ENCODE assay signal across 22 cellular contexts in genomic region chr14:63006515-63006914, GRCh38. TPM values are rescaled to one million over a fixed set of nuclear protein-coding genes. Genes with fewer than 3 reads are reported as not detected.
"Had no signal": no experiment of that assay in that cellular context is flagged by ENCODE, and none has a peak within 500 bp of the region (broad histone marks: within the 10 kb centered on the region; RNA-seq: fewer than 3 reads in every experiment).

No MANE protein-coding gene starts in this region.

- ATAC-seq: activated CD8-positive, alpha-beta memory T cell treated with anti-CD3 and anti-CD28 coated beads, Interleukin-2, amount 10 ng/mL, durations not matched to agents 7 days and 5 days; left colon; right cardiac atrium had no signal

- H3K27me3 Mint-ChIP-seq: activated CD8-positive, alpha-beta memory T cell treated with anti-CD3 and anti-CD28 coated beads, Interleukin-2, amount 10 ng/mL, durations not matched to agents 7 days and 5 days had no signal

- H3K4me1 Mint-ChIP-seq: activated CD8-positive, alpha-beta memory T cell treated with anti-CD3 and anti-CD28 coated beads, Interleukin-2, amount 10 ng/mL, durations not matched to agents 7 days and 5 days had no signal

- H3K36me3 Mint-ChIP-seq: activated CD8-positive, alpha-beta memory T cell treated with anti-CD3 and anti-CD28 coated beads, Interleukin-2, amount 10 ng/mL, durations not matched to agents 7 days and 5 days; activated naive CD4-positive, alpha-beta T cell treated with anti-CD3 and anti-CD28 coated beads, Interleukin-2, amount 50 U/mL, for 72 hours had no signal

- H3K27ac ChIP-seq: prostate gland, skin epidermis, tibial artery, uterus had no signal

- H3K4me3 Mint-ChIP-seq: activated CD8-positive, alpha-beta memory T cell treated with anti-CD3 and anti-CD28 coated beads, Interleukin-2, amount 10 ng/mL, durations not matched to agents 7 days and 5 days had no signal

- H3K27ac Mint-ChIP-seq: activated CD8-positive, alpha-beta memory T cell treated with anti-CD3 and anti-CD28 coated beads, Interleukin-2, amount 10 ng/mL, durations not matched to agents 7 days and 5 days; activated naive CD4-positive, alpha-beta T cell treated with anti-CD3 and anti-CD28 coated beads, Interleukin-2, amount 50 U/mL, for 72 hours had no signal

- DNase-seq: activated CD8-positive, alpha-beta memory T cell treated with anti-CD3 and anti-CD28 coated beads, Interleukin-2, amount 10 ng/mL, durations not matched to agents 7 days and 5 days; activated effector memory CD4-positive, alpha-beta T cell treated with anti-CD3 and anti-CD28 coated beads, Interleukin-2, amount 50 U/mL, for 16 hours; activated T-cell treated with anti-CD3 and anti-CD28 coated beads, Interleukin-2, amount 50 U/mL, for 1 hour; erythroblast; left colon; midbrain; right cardiac atrium; stimulated activated CD4-positive, alpha-beta T cell treated with anti-CD3 and anti-CD28 coated beads, Interleukin-15, amount 100 ng/mL, for 24 hours; stimulated activated CD4-positive, alpha-beta T cell treated with anti-CD3 and anti-CD28 coated beads, Interleukin-4, amount 100 ng/mL, for 1 hour; stimulated activated naive CD4-positive, alpha-beta T cell; tibial artery; uterus had no signal

- FAIRE-seq: colon, islet of Langerhans had no signal

RNA-seq across cellular contexts. Expression of gene KCNH5, which starts 38.7 kb away (rescaled TPM):
- total RNA-seq: activated CD8-positive, alpha-beta memory T cell treated with anti-CD3 and anti-CD28 coated beads, Interleukin-2, amount 10 ng/mL, durations not matched to agents 7 days and 5 days; activated naive CD4-positive, alpha-beta T cell treated with anti-CD3 and anti-CD28 coated beads, Interleukin-2, amount 50 U/mL, for 72 hours; cardiac septum; lung microvascular endothelial cell; myocyte; osteoblast; right cardiac atrium; subcutaneous adipose tissue had no signal
